21 cellular contexts compared by ENCODE assay signal in genomic region chr9:23777328-23777727, GRCh38. TPM values are rescaled to one million over a fixed set of nuclear protein-coding genes. Genes with fewer than 3 reads are reported as not detected.
A peak's percentile ranks its signal among the peaks of the same experiment; 100 is the strongest.
DNase-seq lines count a peak whose midpoint lies in the region; FAIRE-seq and TF ChIP-seq lines count a peak whose summit lies in the region.
"Had no signal": no experiment of that assay in that cellular context is flagged by ENCODE, and none has a peak within 500 bp of the region (broad histone marks: within the 10 kb centered on the region; RNA-seq: fewer than 3 reads in every experiment).

No MANE protein-coding gene starts in this region.

- H3K56ac ChIP-seq in H1 (replicated peaks; ENCODE audit: insufficient read length, low read depth, low read length), result no peak overlapping the region

- TF ChIP-seq CTCF in H1 (IDR thresholded peaks at IDR 0.05; ENCODE audit: control extremely low read depth in 1 of 3, insufficient read depth in 1 of 3, low read depth in 1 of 3, low read length in 3 of 3) (no peak), neural progenitor cell (IDR thresholded peaks at IDR 0.05) (no peak), GM20000 (IDR thresholded peaks at IDR 0.05; ENCODE audit: extremely low read depth, missing control alignments) (no peak)

- no peak overlapping the region for H2AK5ac ChIP-seq in H1 (ENCODE audit: low read depth, low read length)

- POLR2A ChIA-PET in H1 (lab: Charles Lee; ENCODE audit: partially characterized antibody), result interaction anchor here (0.9 kb wide), 1 partner anchor 10 kb away, joined by 3 read pairs; no protein-coding TSS in a partner anchor

- no peak overlapping the region for H4K5ac ChIP-seq in H1 (ENCODE audit: insufficient read length, low read depth, low read length)

- no peak for FAIRE-seq in H1 (lab: Jason Lieb, UNC)
- FAIRE-seq: A204.1, D721Med, G401.6, GM12891, GM19239, K562 had no signal

- H2BK15ac ChIP-seq in H1 (ENCODE audit: low read length), result no peak overlapping the region

- peaks cover 5% of the 10 kb centered on the region; the same call in 1 of the 2 replicates for H3K79me1 ChIP-seq in H1 (ENCODE audit: low read depth, low read length)

- H3K27ac ChIP-seq in HUES48 (ENCODE audit: low read depth, low read length) (peak overlapping the region; percentile 76), H1 (ENCODE audit: low read depth, low read length) (no peak overlapping the region), neural progenitor cell (no peak overlapping the region)
- H3K27ac ChIP-seq: C4-2B, GM23248 had no signal

- TF ChIP-seq RAD21 in H1 (IDR thresholded peaks at IDR 0.05 in 1 of 2, conservative IDR thresholded peaks at IDR 0.05 in 1 of 2; ENCODE audit: low read depth in 2 of 2, low read length in 2 of 2), result no peak

- H3K4me1 ChIP-seq in HUES48 (ENCODE audit: control insufficient read depth, insufficient read depth, low read length) (peaks cover 82% of the 10 kb centered on the region), H1 (replicated peaks in 1 of 4; ENCODE audit: control insufficient read depth in 3 of 4, insufficient read depth in 4 of 4, low read length in 3 of 4) (peaks cover 15 to 38% (median 29%) of the 10 kb centered on the region in 4 experiments), neural progenitor cell (peaks cover 51% of the 10 kb centered on the region)
- H3K4me1 ChIP-seq: Caco-2 had no signal

- no peak overlapping the region for H2BK12ac ChIP-seq in H1 (ENCODE audit: low read depth, low read length)

- CTCF ChIA-PET in H1 (lab: Charles Lee; ENCODE audit: partially characterized antibody), result no interaction called here

- H2BK120ac ChIP-seq in H1 (replicated peaks; ENCODE audit: low read depth, low read length), result no peak overlapping the region

- H3K4ac ChIP-seq in H1 (replicated peaks; ENCODE audit: insufficient read length, low read depth, low read length), result no peak overlapping the region

- H3K36me3 ChIP-seq in HUES48 (ENCODE audit: control insufficient read depth, insufficient read depth, low read length) (no peaks in the 10 kb centered on the region), H1 (ENCODE audit: control insufficient read depth in 2 of 4, insufficient read depth in 4 of 4, low read length in 3 of 4) (no peaks in the 10 kb centered on the region), neural progenitor cell (no peaks in the 10 kb centered on the region)
- H3K36me3 ChIP-seq: HAP-1 had no signal

- H3K23ac ChIP-seq in H1 (ENCODE audit: insufficient read length), result no peak overlapping the region

- DNase-seq in H1 (ENCODE audit: low read depth in 1 of 2, low spot score in 2 of 2) (no peak), iPS DF 19.7 (ENCODE audit: low read depth, low spot score) (peak; percentile 17), neural progenitor cell (ENCODE audit: low spot score) (no peak), ACHN (no peak), GM20000 (ENCODE audit: low spot score) (no peak), NCI-H146 (lab: John Stamatoyannopoulos, UW) (no peak)
- no peak for DNase-seq in stimulated activated naive CD4-positive, alpha-beta T cell treated with Interleukin-2 at 50 U/mL for 16 hours (lab: John Stamatoyannopoulos, UW)
- DNase-seq: AML-193; Caco-2; CD4-positive, alpha-beta T cell; GM23248; IMR-90 had no signal

- H3K27ac Mint-ChIP-seq in neural progenitor cell, result no peak overlapping the region
- H3K27ac Mint-ChIP-seq: CD4-positive, alpha-beta T cell had no signal

- peak overlapping the region; percentile 26; the same call in 1 of the 2 replicates for H2BK5ac ChIP-seq in H1 (ENCODE audit: low read depth, low read length)

- no peak for TF ChIP-seq POLR2A in H1 (IDR thresholded peaks at IDR 0.05; ENCODE audit: control extremely low read depth in 1 of 2, low read depth in 2 of 2, low read length in 2 of 2)

- no peak overlapping the region for H4K91ac ChIP-seq in H1 (replicated peaks; ENCODE audit: insufficient read length, low read length)

- H3K4me2 ChIP-seq in H1 (ENCODE audit: insufficient read depth in 1 of 2, low read depth in 2 of 2, low read length in 2 of 2) (peak overlapping the region; percentile 18 to 33; a peak in 2 of 4 replicates), neural progenitor cell (peak overlapping the region; percentile 68)

- in situ Hi-C loops in ACHN (cut with HindIII; ENCODE audit: low pct_ligation_motif_present, low pct_unique_long_range_greater_than_20kb, low sequenced_read_pairs), result no loop called here

- no peak overlapping the region for H3K18ac ChIP-seq in H1 (ENCODE audit: extremely low read depth, low read length)

- H3K27me3 ChIP-seq in HUES48 (ENCODE audit: control insufficient read depth, insufficient read depth, low read length) (no peaks in the 10 kb centered on the region), H1 (replicated peaks in 1 of 4; ENCODE audit: control insufficient read depth in 3 of 4, extremely low read depth in 1 of 4, insufficient read depth in 3 of 4, low read length in 3 of 4) (no peaks in the 10 kb centered on the region), neural progenitor cell (no peaks in the 10 kb centered on the region)

- H3K4me1 Mint-ChIP-seq in neural progenitor cell, result peaks cover 28% of the 10 kb centered on the region

- no peak overlapping the region for H3K14ac ChIP-seq in H1 (ENCODE audit: insufficient read length)

- 37% methylated on average over 5 of the region's 5 CpGs; no CpG with 5 or more reads in 1 of the 2 experiments for WGBS in H1 (ENCODE audit: extremely low coverage in 1 of 2, insufficient coverage in 1 of 2, insufficient read length in 1 of 2, insufficient replicate concordance in 2 of 2, low coverage in 1 of 2, low lambda C conversion rate in 2 of 2, missing lambda C conversion rate in 1 of 2), 2 experiments

- H4K8ac ChIP-seq in H1 (ENCODE audit: extremely low read depth, insufficient read depth, low read length), result no peak overlapping the region

- no peaks in the 10 kb centered on the region for H3K23me2 ChIP-seq in H1 (ENCODE audit: low read depth, low read length)

- H3K9me3 ChIP-seq in HUES48 (ENCODE audit: control insufficient read depth, insufficient read depth, low read length), result no peaks in the 10 kb centered on the region
- H3K9me3 ChIP-seq in H1 (ENCODE audit: insufficient read depth in 2 of 2, low read depth in 1 of 2, low read length in 1 of 2), result no peaks in the 10 kb centered on the region
- H3K9me3 ChIP-seq in neural progenitor cell (ENCODE audit: low read depth), result no peaks in the 10 kb centered on the region
- H3K9me3 ChIP-seq: Caco-2, HAP-1 had no signal

- H3K79me2 ChIP-seq in H1 (ENCODE audit: control insufficient read depth in 1 of 2, insufficient read depth in 2 of 2, low read length in 2 of 2), result peaks cover 5 to 98% of the 10 kb centered on the region in 2 experiments
- peaks cover 79% of the 10 kb centered on the region for H3K79me2 ChIP-seq in neural progenitor cell (ENCODE audit: low read depth)

- H4K20me1 ChIP-seq in H1 (replicated peaks in 1 of 2; ENCODE audit: control insufficient read depth in 1 of 2, insufficient read depth in 2 of 2, low read length in 2 of 2) (peaks cover 0 to 2% of the 10 kb centered on the region in 2 experiments), neural progenitor cell (ENCODE audit: low read depth) (no peaks in the 10 kb centered on the region)

- TF ChIP-seq EP300 in H1 (IDR thresholded peaks at IDR 0.05; ENCODE audit: borderline replicate concordance in 1 of 2, low read depth in 2 of 2, low read length in 2 of 2), result no peak

- H2AFZ ChIP-seq in H1 (ENCODE audit: low read length) (no peak overlapping the region), neural progenitor cell (replicated peaks) (no peak overlapping the region)
- H2AFZ ChIP-seq: GM23248 had no signal

- H3F3A ChIP-seq in neural progenitor cell (ENCODE audit: low read depth), result peaks cover 11% of the 10 kb centered on the region

- H2BK20ac ChIP-seq in H1 (ENCODE audit: low read length), result no peak overlapping the region; the same call in 1 of the 2 replicates

- H3K4me3 ChIP-seq in HUES48 (ENCODE audit: low read depth, low read length) (peak overlapping the region; percentile 16; the same call in 1 of the 2 replicates), H1 (ENCODE audit: extremely low read depth in 1 of 4, insufficient read depth in 2 of 4, low read depth in 3 of 4, low read length in 4 of 4) (peak overlapping the region in 1 of 4 experiments; percentile 21; a peak in 1 of 8 replicates), neural progenitor cell (no peak overlapping the region)
- H3K4me3 ChIP-seq: GM23248, HAP-1, K562 had no signal

- H3K9ac ChIP-seq in HUES48 (ENCODE audit: low read depth, low read length) (no peak overlapping the region; the same call in 1 of the 2 replicates), H1 (replicated peaks in 1 of 4; ENCODE audit: extremely low read depth in 1 of 4, low read depth in 3 of 4, low read length in 3 of 4) (no peak overlapping the region), neural progenitor cell (no peak overlapping the region)
- H3K9ac ChIP-seq: GM23248 had no signal

- peaks cover 3% of the 10 kb centered on the region for H3K27me3 Mint-ChIP-seq in neural progenitor cell (ENCODE audit: insufficient read depth, low read depth)
- H3K27me3 Mint-ChIP-seq: CD4-positive, alpha-beta T cell had no signal

- H3K4me3 Mint-ChIP-seq in neural progenitor cell, result no peak overlapping the region
- H3K4me3 Mint-ChIP-seq: CD4-positive, alpha-beta T cell had no signal

- peaks cover 11% of the 10 kb centered on the region for H3K36me3 Mint-ChIP-seq in neural progenitor cell

- H3K9me3 Mint-ChIP-seq in neural progenitor cell, result peaks cover 4% of the 10 kb centered on the region

TF ChIP-seq in H1, 55 proteins besides CTCF, POLR2A, EP300 and RAD21 (continues in another document):
- TF ChIP-seq FOSL1 (IDR thresholded peaks at IDR 0.05; ENCODE audit: insufficient read depth, low read depth, low read length) (no peak), TBP (IDR thresholded peaks at IDR 0.05; ENCODE audit: low read depth, low read length) (no peak), EGR1 (IDR thresholded peaks at IDR 0.05; ENCODE audit: borderline replicate concordance, low read depth, low read length) (no peak), KDM4A (IDR thresholded peaks at IDR 0.05; ENCODE audit: low read depth, low read length, severe bottlenecking) (no peak), POLR2AphosphoS5 (IDR thresholded peaks at IDR 0.05; ENCODE audit: low read depth, low read length) (no peak), RBBP5 (IDR thresholded peaks at IDR 0.05; ENCODE audit: borderline replicate concordance, low read depth, low read length) (no peak)

RNA-seq across cellular contexts. Expression of gene ELAVL2, which starts 48.7 kb away (rescaled TPM):
- total RNA-seq in H1 (2021; fragmentation: NEBNext Ultra II Directional; extraction: Animal tissue kit (Norgen Biotek cat#: 25700)), result 20.9 and 21.9 TPM in 2 replicates
- 2.4 and 4.9 TPM in 2 replicates for polyA plus RNA-seq in H1 (2011; rRNA removed)
- 5.2 TPM for polyA plus RNA-seq in H1 (2011; cell fraction: cytosol; rRNA removed)
- 3.9 TPM for polyA plus RNA-seq in H1 (2011; cell fraction: nucleus; rRNA removed)
- polyA plus RNA-seq in H1 (2012, experiment 1 of 2), result 5.7 to 12.7 TPM (median 7.2 TPM) in 4 replicates
- 0.77 TPM for polyA plus RNA-seq in H1 (2012, experiment 2 of 2)
- polyA plus RNA-seq in H1 (2013, experiment 1 of 2), result 20.2 TPM
- polyA plus RNA-seq in H1 (2013, experiment 2 of 2), result 19.6 TPM
- polyA minus RNA-seq in H1 (2011; rRNA and poly(A)+ RNA removed), result 24.1 and 41.8 TPM in 2 replicates
- 8.0 TPM for polyA minus RNA-seq in H1 (2011; cell fraction: cytosol; rRNA and poly(A)+ RNA removed)
- 70.2 TPM for polyA minus RNA-seq in H1 (2011; cell fraction: nucleus; rRNA and poly(A)+ RNA removed)
- 17.1 and 21.1 TPM in 2 replicates for total RNA-seq in neural progenitor cell (ENCODE audit: low replicate concordance)
- total RNA-seq: CD4-positive, alpha-beta T cell; GM23248; K562 had no signal
- polyA plus RNA-seq: IMR-90, K562 had no signal
